In the genomic region with DNA sequence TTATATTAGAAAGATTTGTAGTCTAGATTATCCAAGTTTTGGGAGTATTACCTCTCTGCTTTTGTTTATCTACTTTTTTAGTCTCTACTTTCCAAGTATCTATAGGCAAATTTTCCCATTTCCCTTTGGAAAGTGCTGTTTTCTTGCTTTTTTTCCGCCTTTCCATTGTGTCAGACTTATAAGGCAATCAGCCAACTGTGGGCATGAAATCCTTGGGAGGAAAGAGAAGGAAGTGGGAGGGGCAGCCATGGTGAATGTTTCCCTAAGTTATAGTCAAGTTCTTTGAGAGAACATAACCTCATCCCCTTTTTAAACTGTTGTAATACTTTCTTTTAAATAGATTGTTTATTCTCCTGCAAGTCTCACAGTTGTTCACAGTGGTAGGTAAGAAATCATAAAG, we compare ENCODE assay signal across 16 cellular contexts. TPM values are rescaled to one million over a fixed set of nuclear protein-coding genes. Genes with fewer than 3 reads are reported as not detected.
A peak's percentile ranks its signal among the peaks of the same experiment; 100 is the strongest.
DNase-seq lines count a peak whose midpoint lies in the region; ATAC-seq, FAIRE-seq and TF ChIP-seq lines count a peak whose summit lies in the region.
"Had no signal": no experiment of that assay in that cellular context is flagged by ENCODE, and none has a peak within 500 bp of the region (broad histone marks: within the 10 kb centered on the region; RNA-seq: fewer than 3 reads in every experiment).

No MANE protein-coding gene starts in this region.

- H2AFZ ChIP-seq in astrocyte (ENCODE audit: low read depth, low read length) (no peak overlapping the region), keratinocyte (ENCODE audit: control insufficient read depth, low read length) (no peak overlapping the region)

- H4K20me1 ChIP-seq in astrocyte (ENCODE audit: insufficient read depth, low read length) (peaks cover 96% of the 10 kb centered on the region), keratinocyte (ENCODE audit: control insufficient read depth, extremely low read depth, insufficient read depth, low read length) (peaks cover 5% of the 10 kb centered on the region)

- TF ChIP-seq CTCF in left ventricle myocardium inferior (IDR thresholded peaks at IDR 0.05; ENCODE audit: borderline replicate concordance) (no peak), right atrium auricular region (IDR thresholded peaks at IDR 0.05) (no peak), astrocyte (IDR thresholded peaks at IDR 0.05; ENCODE audit: insufficient read depth, low read depth, low read length) (no peak), keratinocyte (optimal IDR thresholded peaks at IDR 0.05 in 1 of 3, IDR thresholded peaks at IDR 0.05 in 1 of 3, conservative IDR thresholded peaks at IDR 0.05 in 1 of 3; ENCODE audit: extremely low read depth in 1 of 3, insufficient read depth in 2 of 3, low read length in 3 of 3) (no peak), tibial artery (IDR thresholded peaks at IDR 0.05) (no peak)

- H3K9me3 Mint-ChIP-seq in astrocyte (ENCODE audit: unreplicated experiment), result peaks cover 5% of the 10 kb centered on the region
- H3K9me3 Mint-ChIP-seq in stimulated activated naive CD8-positive, alpha-beta T cell treated with anti-CD3 and anti-CD28 coated beads, Interleukin-15, amount 100 ng/mL, for 72 hours, result peaks cover 24 to 29% of the 10 kb centered on the region in 2 donors

- H3K27me3 ChIP-seq in left ventricle myocardium inferior (ENCODE audit: low read depth) (no peaks in the 10 kb centered on the region), right atrium auricular region (no peaks in the 10 kb centered on the region), astrocyte (ENCODE audit: insufficient read depth, low read length) (no peaks in the 10 kb centered on the region), keratinocyte (ENCODE audit: control insufficient read depth, extremely low read depth, insufficient read depth, low read length) (no peaks in the 10 kb centered on the region), tibial artery (no peaks in the 10 kb centered on the region)
- H3K27me3 ChIP-seq: foreskin keratinocyte, vagina had no signal

- H3K4me2 ChIP-seq in astrocyte (ENCODE audit: low read length) (peak overlapping the region; percentile 12), keratinocyte (ENCODE audit: control insufficient read depth, extremely low read depth, insufficient read depth, low read depth, low read length) (peak overlapping the region; percentile 39)

- no peak for ATAC-seq in HG03571 (IDR thresholded peaks at IDR 0.05; ENCODE audit: unreplicated experiment)
- ATAC-seq in stimulated activated naive CD8-positive, alpha-beta T cell treated with anti-CD3 and anti-CD28 coated beads, Interleukin-15, amount 100 ng/mL, for 72 hours, result no peak
- ATAC-seq: activated CD4-positive, alpha-beta T cell treated with anti-CD3 and anti-CD28 coated beads for 36 hours had no signal

- H3K27me3 Mint-ChIP-seq in astrocyte (ENCODE audit: low read depth, unreplicated experiment), result no peaks in the 10 kb centered on the region
- H3K27me3 Mint-ChIP-seq in stimulated activated naive CD8-positive, alpha-beta T cell treated with anti-CD3 and anti-CD28 coated beads, Interleukin-15, amount 100 ng/mL, for 72 hours, result no peaks in the 10 kb centered on the region
- H3K27me3 Mint-ChIP-seq: activated CD4-positive, alpha-beta T cell treated with anti-CD3 and anti-CD28 coated beads for 36 hours; IgD-negative memory B cell had no signal

- no peak overlapping the region for H3K9ac ChIP-seq in astrocyte (ENCODE audit: low read length)
- H3K9ac ChIP-seq in keratinocyte (ENCODE audit: control insufficient read depth, extremely low read depth, insufficient read depth, low read length), result no peak overlapping the region

- peaks cover 28% of the 10 kb centered on the region for H3K36me3 ChIP-seq in left ventricle myocardium inferior
- H3K36me3 ChIP-seq in right atrium auricular region, result no peaks in the 10 kb centered on the region
- peaks cover 2% of the 10 kb centered on the region for H3K36me3 ChIP-seq in astrocyte (ENCODE audit: insufficient read depth, low read length)
- no peaks in the 10 kb centered on the region for H3K36me3 ChIP-seq in keratinocyte (ENCODE audit: control insufficient read depth in 2 of 2, extremely low read depth in 1 of 2, insufficient read depth in 2 of 2, low read length in 2 of 2)
- peaks cover 18 to 21% (median 19%) of the 10 kb centered on the region in 3 donors for H3K36me3 ChIP-seq in tibial artery
- H3K36me3 ChIP-seq: vagina had no signal

- H3K9me3 ChIP-seq in left ventricle myocardium inferior (replicated peaks), result peaks cover 40% of the 10 kb centered on the region
- H3K9me3 ChIP-seq in right atrium auricular region, result peaks cover 6 to 25% of the 10 kb centered on the region in 2 donors
- H3K9me3 ChIP-seq in astrocyte (ENCODE audit: insufficient read depth, low read depth, low read length), result no peaks in the 10 kb centered on the region
- H3K9me3 ChIP-seq in keratinocyte (ENCODE audit: control insufficient read depth, low read depth, low read length), result no peaks in the 10 kb centered on the region
- peaks cover 0 to 15% (median 4%) of the 10 kb centered on the region in 3 donors for H3K9me3 ChIP-seq in tibial artery

- H3K79me2 ChIP-seq in astrocyte (ENCODE audit: insufficient read depth, low read length), result peaks cover 100% of the 10 kb centered on the region
- H3K79me2 ChIP-seq in keratinocyte (ENCODE audit: control insufficient read depth, insufficient read depth, low read length), result peaks cover 73% of the 10 kb centered on the region

- H3K4me3 ChIP-seq in left ventricle myocardium inferior (no peak overlapping the region), right atrium auricular region (no peak overlapping the region), astrocyte (ENCODE audit: insufficient read depth, low read depth, low read length) (no peak overlapping the region), keratinocyte (ENCODE audit: control insufficient read depth in 2 of 3, extremely low read depth in 1 of 3, insufficient read depth in 2 of 3, low read depth in 1 of 3, low read length in 3 of 3) (no peak overlapping the region), tibial artery (no peak overlapping the region)
- H3K4me3 ChIP-seq: GM12878, vagina had no signal

- no peak overlapping the region for H3K4me3 Mint-ChIP-seq in astrocyte (ENCODE audit: unreplicated experiment)
- H3K4me3 Mint-ChIP-seq in stimulated activated naive CD8-positive, alpha-beta T cell treated with anti-CD3 and anti-CD28 coated beads, Interleukin-15, amount 100 ng/mL, for 72 hours, result no peak overlapping the region
- H3K4me3 Mint-ChIP-seq: activated CD4-positive, alpha-beta T cell treated with anti-CD3 and anti-CD28 coated beads for 36 hours had no signal

- no peak for DNase-seq in left ventricle myocardium inferior
- no peak for DNase-seq in right atrium auricular region (ENCODE audit: low spot score)
- peak; percentile 38 for DNase-seq in astrocyte (ENCODE audit: low read depth)
- DNase-seq in keratinocyte (ENCODE audit: low read depth, low spot score), result no peak
- DNase-seq in tibial artery, result peak in 1 of 2 donors; percentile 46
- no peak for DNase-seq in activated CD8-positive, alpha-beta memory T cell treated with anti-CD3 and anti-CD28 coated beads, Interleukin-2, amount 50 U/mL, for 4 hours
- DNase-seq in stimulated activated naive CD8-positive, alpha-beta T cell treated with anti-CD3 and anti-CD28 coated beads, Interleukin-15, amount 100 ng/mL, for 72 hours, result no peak
- DNase-seq: activated CD4-positive, alpha-beta T cell treated with anti-CD3 and anti-CD28 coated beads for 36 hours; activated effector memory CD4-positive, alpha-beta T cell treated with Interleukin-2 at 50 U/mL for 16 hours; stimulated activated CD8-positive, alpha-beta memory T cell treated with anti-CD3 and anti-CD28 coated beads, Interleukin-4, amount 100 ng/mL, for 48 hours had no signal

- no peaks in the 10 kb centered on the region for H3K9me1 ChIP-seq in keratinocyte (ENCODE audit: control insufficient read depth, extremely low read depth, insufficient read depth, low read length)

- FAIRE-seq in astrocyte (lab: Jason Lieb, UNC), result no peak
- no peak for FAIRE-seq in keratinocyte (lab: Jason Lieb, UNC)
- FAIRE-seq: colon, GM12878 had no signal

- peak overlapping the region; percentile 51 for H3K27ac ChIP-seq in left ventricle myocardium inferior (replicated peaks)
- H3K27ac ChIP-seq in right atrium auricular region, result no peak overlapping the region
- H3K27ac ChIP-seq in astrocyte (ENCODE audit: low read depth, low read length), result no peak overlapping the region
- no peak overlapping the region for H3K27ac ChIP-seq in keratinocyte (ENCODE audit: control insufficient read depth, insufficient read depth, low read length)
- peak overlapping the region; percentile 0 to 7 for H3K27ac ChIP-seq in tibial artery
- H3K27ac ChIP-seq: foreskin keratinocyte, vagina had no signal

- peaks cover 19% of the 10 kb centered on the region for H3K4me1 Mint-ChIP-seq in astrocyte (ENCODE audit: low read depth, unreplicated experiment)
- peaks cover 48% of the 10 kb centered on the region for H3K4me1 Mint-ChIP-seq in stimulated activated naive CD8-positive, alpha-beta T cell treated with anti-CD3 and anti-CD28 coated beads, Interleukin-15, amount 100 ng/mL, for 72 hours

- peaks cover 53% of the 10 kb centered on the region for H3K4me1 ChIP-seq in left ventricle myocardium inferior
- peaks cover 0 to 41% of the 10 kb centered on the region in 2 donors for H3K4me1 ChIP-seq in right atrium auricular region
- H3K4me1 ChIP-seq in astrocyte (ENCODE audit: insufficient read depth, low read length), result peaks cover 6% of the 10 kb centered on the region
- peaks cover 16% of the 10 kb centered on the region for H3K4me1 ChIP-seq in keratinocyte (ENCODE audit: control insufficient read depth, extremely low read depth, insufficient read depth, low read length)
- H3K4me1 ChIP-seq in tibial artery, result peaks cover 0 to 55% (median 12%) of the 10 kb centered on the region in 4 donors

- intact Hi-C loops in left ventricle myocardium inferior (cut with micrococcal nuclease) (no loop called here), tibial artery (cut with DNase I; ENCODE audit: low total_unique reads) (no loop called here)

- dilution Hi-C loops in keratinocyte (cut with MboI; ENCODE audit: extremely low pct_ligation_motif_present, low sequenced_read_pairs), result no loop called here

- H3K36me3 Mint-ChIP-seq in astrocyte (ENCODE audit: low read depth, unreplicated experiment), result peaks cover 30% of the 10 kb centered on the region

- H3K27ac Mint-ChIP-seq in astrocyte (ENCODE audit: unreplicated experiment), result peak overlapping the region; percentile 13
- H3K27ac Mint-ChIP-seq in stimulated activated naive CD8-positive, alpha-beta T cell treated with anti-CD3 and anti-CD28 coated beads, Interleukin-15, amount 100 ng/mL, for 72 hours, result no peak overlapping the region
- H3K27ac Mint-ChIP-seq: activated CD4-positive, alpha-beta T cell treated with anti-CD3 and anti-CD28 coated beads for 36 hours had no signal

RNA-seq across cellular contexts. Expression of gene PTEN, which starts 52.6 kb away (rescaled TPM):
- total RNA-seq in left ventricle myocardium inferior, result 49.9 TPM
- 10 to 100 TPM; 46.5 to 55.9 TPM for total RNA-seq in right atrium auricular region
- 90.3 and 99.2 TPM in 2 replicates for total RNA-seq in astrocyte
- polyA plus RNA-seq in keratinocyte, result 11.7 to 39.4 TPM (median 23.8 TPM) in 3 replicates
- polyA plus RNA-seq in keratinocyte (2011; ENCODE audit: low read depth), result 134 TPM
- 14.0 and 23.4 TPM in 2 replicates for polyA plus RNA-seq in keratinocyte (2011; cell fraction: cytosol; rRNA removed)
- 11.7 and 16.1 TPM in 2 replicates for polyA plus RNA-seq in keratinocyte (2011; cell fraction: nucleus; rRNA removed)
- 26.8 and 38.1 TPM in 2 replicates for polyA plus RNA-seq in keratinocyte (2012; ENCODE audit: low replicate concordance)
- 11.7 to 85.4 TPM (median 37.7 TPM) in 3 replicates for polyA minus RNA-seq in keratinocyte
- polyA minus RNA-seq in keratinocyte (2011; cell fraction: cytosol; rRNA and poly(A)+ RNA removed), result 33.4 TPM
- polyA minus RNA-seq in keratinocyte (2011; cell fraction: nucleus; rRNA and poly(A)+ RNA removed), result 40.6 and 51.3 TPM in 2 replicates

RNA-seq across cellular contexts. Expression of gene KLLN, which starts 52.7 kb away (rescaled TPM):
- total RNA-seq in left ventricle myocardium inferior (0.19 TPM), right atrium auricular region (under 1 TPM; 0.28 to 0.56 TPM), astrocyte (1.4 and 1.5 TPM in 2 replicates)
- polyA plus RNA-seq in keratinocyte, result 0.10 to 0.31 TPM (median 0.16 TPM) in 3 replicates
- polyA plus RNA-seq in keratinocyte (2011; ENCODE audit: low read depth), result 0.12 TPM
- polyA plus RNA-seq in keratinocyte (2011; cell fraction: cytosol; rRNA removed), result 0.17 and 0.22 TPM in 2 replicates
- polyA plus RNA-seq in keratinocyte (2011; cell fraction: nucleus; rRNA removed), result 0.16 and 0.17 TPM in 2 replicates
- 0.13 and 0.25 TPM in 2 replicates for polyA plus RNA-seq in keratinocyte (2012; ENCODE audit: low replicate concordance)
- polyA minus RNA-seq in keratinocyte, result 0.10 to 0.35 TPM (median 0.26 TPM) in 3 replicates
- polyA minus RNA-seq in keratinocyte (2011; cell fraction: cytosol; rRNA and poly(A)+ RNA removed), result 0.58 TPM
- 0.16 and 0.32 TPM in 2 replicates for polyA minus RNA-seq in keratinocyte (2011; cell fraction: nucleus; rRNA and poly(A)+ RNA removed)

Comparison
In these comparisons a context has a peak if more than half of its experiments do, and no peak if none do; other contexts are left out.
1. H3K27ac ChIP-seq: peak in left ventricle myocardium inferior (single experiment) and tibial artery (2 of 2); none in right atrium auricular region (0 of 2), astrocyte (single experiment) and keratinocyte (single experiment).